ENCODE assay signal across 25 cellular contexts in the genomic region with DNA sequence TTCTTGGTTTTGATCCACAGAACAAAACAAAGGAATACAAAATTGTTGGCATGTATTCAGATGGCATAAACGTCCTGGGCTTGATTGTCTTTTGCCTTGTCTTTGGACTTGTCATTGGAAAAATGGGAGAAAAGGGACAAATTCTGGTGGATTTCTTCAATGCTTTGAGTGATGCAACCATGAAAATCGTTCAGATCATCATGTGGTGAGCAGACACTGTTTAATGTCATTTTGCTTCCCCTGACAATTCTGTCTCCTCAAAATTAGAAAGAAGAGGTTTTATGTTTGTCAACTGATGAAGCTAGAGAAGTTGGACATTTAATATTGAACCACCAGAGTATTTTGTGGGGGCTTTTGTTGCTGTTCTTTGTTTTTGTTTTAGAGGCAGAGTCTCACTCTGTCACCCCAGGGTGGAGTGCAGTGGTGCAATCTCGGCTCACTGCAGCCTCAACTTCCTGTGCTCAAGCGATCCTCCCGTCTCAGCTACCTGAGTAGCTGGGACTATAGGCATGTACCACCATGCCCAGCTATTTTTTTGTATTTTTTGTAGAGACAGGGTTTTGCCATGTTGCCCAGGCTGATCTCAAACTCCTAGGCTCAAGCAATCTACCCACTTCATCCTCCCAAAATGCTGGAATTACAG.
A peak's percentile ranks its signal among the peaks of the same experiment; 100 is the strongest.
DNase-seq lines count a peak whose midpoint lies in the region; ATAC-seq lines count a peak whose summit lies in the region.
"Had no signal": no experiment of that assay in that cellular context is flagged by ENCODE, and none has a peak within 500 bp of the region (broad histone marks: within the 10 kb centered on the region; RNA-seq: fewer than 3 reads in every experiment).

No MANE protein-coding gene starts in this region.

- DNase-seq in activated naive CD4-positive, alpha-beta T cell treated with Interleukin-2 at 50 U/mL for 16 hours: peak; percentile 9
- no peak for DNase-seq in activated naive CD4-positive, alpha-beta T cell treated with anti-CD3 and anti-CD28 coated beads, Interleukin-2, amount 50 U/mL, for 16 hours
- no peak for DNase-seq in T-helper 2 cell treated with Interferon-gamma antibody and Interleukin-4, amounts not matched to agents 5 μg/mL and 100 μg/mL, for 36 hours (ENCODE audit: low spot score)
- DNase-seq in activated naive CD8-positive, alpha-beta T cell treated with anti-CD3 and anti-CD28 coated beads, Interleukin-2, amount 10 ng/mL, durations not matched to agents 7 days and 5 days: peak; percentile 35
- DNase-seq in UCSD-AML1 (lab: John Stamatoyannopoulos, UW; ENCODE audit: unreplicated experiment) (no peak), GM19238 (ENCODE audit: insufficient read length, low spot score) (no peak)
- DNase-seq: activated CD4-positive, CD25-positive, alpha-beta regulatory T cell treated with anti-CD3 and anti-CD28 coated beads, Interleukin-2, amount 50 U/mL, for 72 hours; amniotic stem cell; cortex of kidney; DMS153; H7; islet precursor cell; midbrain; NCI-H1694; NCI-H2171; NCI-H526; right cardiac atrium; substantia nigra had no signal

- peak overlapping the region; percentile 61 for H3K27ac ChIP-seq in temporal lobe (ENCODE audit: low read depth, low read length)
- H3K27ac ChIP-seq: breast epithelium, C4-2B, parathyroid adenoma, vagina had no signal

- H3K4me3 Mint-ChIP-seq in T-helper 2 cell treated with Interferon-gamma antibody and Interleukin-4, amounts not matched to agents 5 μg/mL and 100 μg/mL, for 36 hours: peak overlapping the region; percentile 22
- peak overlapping the region; percentile 50 for H3K4me3 Mint-ChIP-seq in activated naive CD8-positive, alpha-beta T cell treated with anti-CD3 and anti-CD28 coated beads, Interleukin-2, amount 10 ng/mL, durations not matched to agents 7 days and 5 days

- H3K36me3 Mint-ChIP-seq in T-helper 2 cell treated with Interferon-gamma antibody and Interleukin-4, amounts not matched to agents 5 μg/mL and 100 μg/mL, for 36 hours (ENCODE audit: low read depth): no peaks in the 10 kb centered on the region
- H3K36me3 Mint-ChIP-seq in activated naive CD8-positive, alpha-beta T cell treated with anti-CD3 and anti-CD28 coated beads, Interleukin-2, amount 10 ng/mL, durations not matched to agents 7 days and 5 days: no peaks in the 10 kb centered on the region

- no peaks in the 10 kb centered on the region for H3K9me3 Mint-ChIP-seq in T-helper 2 cell treated with Interferon-gamma antibody and Interleukin-4, amounts not matched to agents 5 μg/mL and 100 μg/mL, for 36 hours
- no peaks in the 10 kb centered on the region for H3K9me3 Mint-ChIP-seq in activated naive CD8-positive, alpha-beta T cell treated with anti-CD3 and anti-CD28 coated beads, Interleukin-2, amount 10 ng/mL, durations not matched to agents 7 days and 5 days

- ATAC-seq in activated naive CD8-positive, alpha-beta T cell treated with anti-CD3 and anti-CD28 coated beads, Interleukin-2, amount 10 ng/mL, durations not matched to agents 7 days and 5 days (ENCODE audit: low read depth): peak; percentile 70
- no peak for ATAC-seq in HG03175 (IDR thresholded peaks at IDR 0.05; ENCODE audit: unreplicated experiment)
- ATAC-seq: K562, right cardiac atrium had no signal

- peaks cover 24% of the 10 kb centered on the region for H3K4me1 Mint-ChIP-seq in T-helper 2 cell treated with Interferon-gamma antibody and Interleukin-4, amounts not matched to agents 5 μg/mL and 100 μg/mL, for 36 hours (ENCODE audit: low read depth)
- H3K4me1 Mint-ChIP-seq in activated naive CD8-positive, alpha-beta T cell treated with anti-CD3 and anti-CD28 coated beads, Interleukin-2, amount 10 ng/mL, durations not matched to agents 7 days and 5 days: peaks cover 17% of the 10 kb centered on the region

- H3K27me3 Mint-ChIP-seq in T-helper 2 cell treated with Interferon-gamma antibody and Interleukin-4, amounts not matched to agents 5 μg/mL and 100 μg/mL, for 36 hours (ENCODE audit: low read depth): no peaks in the 10 kb centered on the region
- H3K27me3 Mint-ChIP-seq in activated naive CD8-positive, alpha-beta T cell treated with anti-CD3 and anti-CD28 coated beads, Interleukin-2, amount 10 ng/mL, durations not matched to agents 7 days and 5 days: no peaks in the 10 kb centered on the region

- no peak overlapping the region for H3K27ac Mint-ChIP-seq in T-helper 2 cell treated with Interferon-gamma antibody and Interleukin-4, amounts not matched to agents 5 μg/mL and 100 μg/mL, for 36 hours
- peak overlapping the region; percentile 77 for H3K27ac Mint-ChIP-seq in activated naive CD8-positive, alpha-beta T cell treated with anti-CD3 and anti-CD28 coated beads, Interleukin-2, amount 10 ng/mL, durations not matched to agents 7 days and 5 days

- POLR2A ChIA-PET in activated naive CD8-positive, alpha-beta T cell treated with anti-CD3 and anti-CD28 coated beads, Interleukin-2, amount 10 ng/mL, durations not matched to agents 7 days and 5 days (lab: Charles Lee): no interaction called here

Comparison
In these comparisons a context has a peak if more than half of its experiments do, and no peak if none do; other contexts are left out.
1. DNase-seq: peak in activated naive CD4-positive, alpha-beta T cell treated with Interleukin-2 at 50 U/mL for 16 hours (single experiment) and activated naive CD8-positive, alpha-beta T cell treated with anti-CD3 and anti-CD28 coated beads, Interleukin-2, amount 10 ng/mL, durations not matched to agents 7 days and 5 days (single experiment); none in activated naive CD4-positive, alpha-beta T cell treated with anti-CD3 and anti-CD28 coated beads, Interleukin-2, amount 50 U/mL, for 16 hours (single experiment), T-helper 2 cell treated with Interferon-gamma antibody and Interleukin-4, amounts not matched to agents 5 μg/mL and 100 μg/mL, for 36 hours (single experiment), UCSD-AML1 (single experiment) and GM19238 (single experiment).